Comparison of ENCODE assay signal across 1 cellular context in genomic region chr3:183172051-183172639, GRCh38.
TF ChIP-seq lines count a peak whose summit lies in the region.

No MANE protein-coding gene starts in this region.

TF ChIP-seq in GM23338, 12 proteins besides CTCF, POLR2A, EP300 and RAD21 (continued from another document):
- no peak for TF ChIP-seq ZNF462 (CRISPR knock-in tag; IDR thresholded peaks at IDR 0.05)
- no peak for TF ChIP-seq ZNF114 (CRISPR knock-in tag; IDR thresholded peaks at IDR 0.05)
- TF ChIP-seq POLR2AphosphoS5 (IDR thresholded peaks at IDR 0.05; ENCODE audit: low read depth): no peak
- no peak for TF ChIP-seq REST (IDR thresholded peaks at IDR 0.05; ENCODE audit: unreplicated experiment)
